Comparison of ENCODE assay signal across 24 cellular contexts in genomic region chr7:134694767-134695166, GRCh38. TPM values are rescaled to one million over a fixed set of nuclear protein-coding genes. Genes with fewer than 3 reads are reported as not detected.
DNase-seq lines count a peak whose midpoint lies in the region; ATAC-seq and TF ChIP-seq lines count a peak whose summit lies in the region.
"Had no signal": no experiment of that assay in that cellular context is flagged by ENCODE, and none has a peak within 500 bp of the region (broad histone marks: within the 10 kb centered on the region; RNA-seq: fewer than 3 reads in every experiment).

No MANE protein-coding gene starts in this region.

- peaks cover 20 to 49% of the 10 kb centered on the region in 2 experiments for H3K4me1 ChIP-seq in SK-N-SH (ENCODE audit: control insufficient read depth in 1 of 2, insufficient read depth in 2 of 2, low read depth in 1 of 2, low read length in 1 of 2)
- peaks cover 0 to 77% (median 53%) of the 10 kb centered on the region in 4 donors for H3K4me1 ChIP-seq in tibial artery
- H3K4me1 ChIP-seq in left lung, result no peaks in the 10 kb centered on the region

- H3K36me3 ChIP-seq in SK-N-SH (replicated peaks in 1 of 2; ENCODE audit: control insufficient read depth in 1 of 2, insufficient read depth in 2 of 2, low read length in 1 of 2) (no peaks in the 10 kb centered on the region), tibial artery (no peaks in the 10 kb centered on the region), left lung (no peaks in the 10 kb centered on the region)
- H3K36me3 ChIP-seq: thyroid gland had no signal

- POLR2A ChIA-PET in SK-N-SH (lab: Yijun Ruan, JAX), result no interaction called here

- H3K9me3 ChIP-seq in SK-N-SH (no peaks in the 10 kb centered on the region), tibial artery (no peaks in the 10 kb centered on the region), left lung (no peaks in the 10 kb centered on the region)
- H3K9me3 ChIP-seq: thyroid gland had no signal

- no peak overlapping the region for H3K9ac ChIP-seq in SK-N-SH

- no peaks in the 10 kb centered on the region for H3K79me2 ChIP-seq in SK-N-SH (ENCODE audit: insufficient read depth)

- TF ChIP-seq CTCF in SK-N-SH (IDR thresholded peaks at IDR 0.05) (no peak), chondrocyte (IDR thresholded peaks at IDR 0.05) (no peak), nephron (IDR thresholded peaks at IDR 0.05; ENCODE audit: unreplicated experiment in 3 of 3) (no peak), tibial artery (IDR thresholded peaks at IDR 0.05) (no peak), left lung (IDR thresholded peaks at IDR 0.05) (no peak)

- CTCF ChIA-PET in SK-N-SH (lab: Yijun Ruan, JAX), result interaction anchor here (1.2 to 10.7 kb wide), 7 partner anchors 8 to 260 kb away, joined by 3 to 114 read pairs (median 5); no protein-coding TSS in a partner anchor

- no peaks in the 10 kb centered on the region for H3K27me3 Mint-ChIP-seq in chondrocyte (ENCODE audit: low read depth)
- H3K27me3 Mint-ChIP-seq in nephron (ENCODE audit: low read depth), result no peaks in the 10 kb centered on the region
- H3K27me3 Mint-ChIP-seq: activated CD4-positive, alpha-beta T cell treated with anti-CD3 and anti-CD28 coated beads, Interleukin-2, amount 10 ng/mL, durations not matched to agents 24 days and 14 days had no signal

- H2AFZ ChIP-seq in SK-N-SH (ENCODE audit: low read depth), result peak overlapping the region; percentile 60

- no peak for TF ChIP-seq RAD21 in SK-N-SH (IDR thresholded peaks at IDR 0.05; ENCODE audit: low read length)

- H4K20me1 ChIP-seq in SK-N-SH (ENCODE audit: insufficient read depth), result no peaks in the 10 kb centered on the region

- no peak for TF ChIP-seq EP300 in SK-N-SH (IDR thresholded peaks at IDR 0.05; ENCODE audit: borderline replicate concordance in 1 of 2, low read depth in 1 of 2, low read length in 1 of 2)

- peaks cover 81% of the 10 kb centered on the region for H3K4me1 Mint-ChIP-seq in chondrocyte (ENCODE audit: low read depth)
- H3K4me1 Mint-ChIP-seq in nephron, result peaks cover 54% of the 10 kb centered on the region
- H3K4me1 Mint-ChIP-seq: CD4-positive, CD25-positive, alpha-beta regulatory T cell; central memory CD8-positive, alpha-beta T cell had no signal

- H3K9me2 ChIP-seq in SK-N-SH, result no peaks in the 10 kb centered on the region

- WGBS in SK-N-SH (ENCODE audit: low lambda C conversion rate), result 92% methylated on average over 2 of the region's 2 CpGs

- H3K27me3 ChIP-seq in SK-N-SH (ENCODE audit: insufficient read depth), result no peaks in the 10 kb centered on the region
- H3K27me3 ChIP-seq in tibial artery, result no peaks in the 10 kb centered on the region
- H3K27me3 ChIP-seq in left lung, result no peaks in the 10 kb centered on the region
- H3K27me3 ChIP-seq: thyroid gland had no signal

- peaks cover 24% of the 10 kb centered on the region for H3F3A ChIP-seq in SK-N-SH (replicated peaks; ENCODE audit: insufficient read depth)

- no peaks in the 10 kb centered on the region for H3K36me3 Mint-ChIP-seq in chondrocyte (ENCODE audit: low read depth)
- H3K36me3 Mint-ChIP-seq in nephron (ENCODE audit: low read depth), result no peaks in the 10 kb centered on the region
- H3K36me3 Mint-ChIP-seq: CD4-positive, CD25-positive, alpha-beta regulatory T cell had no signal

- H3K9me3 Mint-ChIP-seq in chondrocyte (ENCODE audit: low read depth) (no peaks in the 10 kb centered on the region), nephron (peaks cover 2% of the 10 kb centered on the region)
- H3K9me3 Mint-ChIP-seq: activated CD4-positive, alpha-beta T cell treated with anti-CD3 and anti-CD28 coated beads, Interleukin-2, amount 10 ng/mL, durations not matched to agents 24 days and 14 days; CD4-positive, CD25-positive, alpha-beta regulatory T cell; central memory CD8-positive, alpha-beta T cell; T-helper 2 cell treated with Interferon-gamma antibody and Interleukin-4, amounts not matched to agents 5 μg/mL and 100 μg/mL, for 36 hours had no signal

- H3K4me2 ChIP-seq in SK-N-SH, result no peak overlapping the region

- H3K4me3 Mint-ChIP-seq in chondrocyte (ENCODE audit: unreplicated experiment), result no peak overlapping the region
- no peak overlapping the region for H3K4me3 Mint-ChIP-seq in nephron
- H3K4me3 Mint-ChIP-seq: activated CD4-positive, alpha-beta T cell treated with anti-CD3 and anti-CD28 coated beads, Interleukin-2, amount 10 ng/mL, durations not matched to agents 24 days and 14 days; CD4-positive, CD25-positive, alpha-beta regulatory T cell; central memory CD8-positive, alpha-beta T cell; T-helper 2 cell treated with Interferon-gamma antibody and Interleukin-4, amounts not matched to agents 5 μg/mL and 100 μg/mL, for 36 hours had no signal

- DNase-seq in SK-N-SH (no peak), chondrocyte (ENCODE audit: low spot score) (no peak), tibial artery (no peak), NCI-H2081 (lab: John Stamatoyannopoulos, UW) (no peak), hippocampal formation (lab: John Stamatoyannopoulos, UW) (no peak), left lung (no peak)
- DNase-seq: activated CD4-positive, alpha-beta T cell treated with anti-CD3 and anti-CD28 coated beads, Interleukin-2, amount 10 ng/mL, durations not matched to agents 24 days and 14 days; activated naive CD4-positive, alpha-beta T cell treated with Interleukin-2 at 50 U/mL for 16 hours; activated T-cell treated with anti-CD3 and anti-CD28 coated beads, Interleukin-2, amount 50 U/mL, for 48 hours; CD4-positive, CD25-positive, alpha-beta regulatory T cell; hypothalamus; NCI-H1105; NCI-H2029; NCI-H2227 treated with DMSO at 0.1 percent for 48 hours; NCI-H774; posterior cingulate gyrus; stimulated activated naive CD4-positive, alpha-beta T cell treated with Interleukin-2 at 50 U/mL for 16 hours; thyroid gland had no signal

- no peak overlapping the region for H3K4me3 ChIP-seq in SK-N-SH (ENCODE audit: low read depth in 2 of 2, low read length in 1 of 2)
- H3K4me3 ChIP-seq in tibial artery, result no peak overlapping the region
- H3K4me3 ChIP-seq in left lung, result no peak overlapping the region
- H3K4me3 ChIP-seq: thyroid gland had no signal

- intact Hi-C loops in tibial artery (cut with DNase I; ENCODE audit: low total_unique reads) (loop anchor here (5.0 to 10.0 kb wide), 3 partner anchors 63 to 248 kb away; no protein-coding TSS in a partner anchor), left lung (cut with DNase I) (loop anchor here in 1 of 2 donors (5.0 kb wide), 1 partner anchor 63 kb away; no protein-coding TSS in a partner anchor)

- peak overlapping the region; percentile 95 for H3K27ac Mint-ChIP-seq in chondrocyte (ENCODE audit: unreplicated experiment)
- peak overlapping the region; percentile 52 to 79 (median 68) for H3K27ac Mint-ChIP-seq in nephron
- H3K27ac Mint-ChIP-seq: activated CD4-positive, alpha-beta T cell treated with anti-CD3 and anti-CD28 coated beads, Interleukin-2, amount 10 ng/mL, durations not matched to agents 24 days and 14 days; CD4-positive, CD25-positive, alpha-beta regulatory T cell; T-helper 2 cell treated with Interferon-gamma antibody and Interleukin-4, amounts not matched to agents 5 μg/mL and 100 μg/mL, for 36 hours had no signal

- H3K27ac ChIP-seq in SK-N-SH (ENCODE audit: low read depth in 2 of 2, low read length in 1 of 2) (peak overlapping the region; percentile 88 to 90; a peak in 3 of 4 replicates), tibial artery (peak overlapping the region; percentile 87 to 90), left lung (no peak overlapping the region)
- H3K27ac ChIP-seq: 22Rv1, VCaP had no signal

- ATAC-seq in SK-N-SH treated with all-trans-retinoic acid at 6 μM for 48 hours, result no peak
- no peak for ATAC-seq in left lung

TF ChIP-seq in SK-N-SH, 30 proteins besides CTCF, POLR2A, EP300 and RAD21 (continues in another document):
- no peak for TF ChIP-seq SIN3A (IDR thresholded peaks at IDR 0.05; ENCODE audit: borderline replicate concordance, low read depth, low read length)
- no peak for TF ChIP-seq FOSL2 (IDR thresholded peaks at IDR 0.05; ENCODE audit: borderline replicate concordance, low read depth)
- TF ChIP-seq SMC3 (IDR thresholded peaks at IDR 0.05; ENCODE audit: low read depth, low read length), result no peak
- no peak for TF ChIP-seq MEF2A (IDR thresholded peaks at IDR 0.05; ENCODE audit: borderline replicate concordance, low read depth)

TF ChIP-seq in SK-N-SH treated with all-trans-retinoic acid at 6 μM for 48 hours, 23 proteins besides CTCF, POLR2A, EP300 and RAD21:
- TF ChIP-seq ARNTL (CRISPR knock-in tag; IDR thresholded peaks at IDR 0.05; ENCODE audit: borderline replicate concordance, low read depth), result no peak
- no peak for TF ChIP-seq ZNF70 (CRISPR knock-in tag; IDR thresholded peaks at IDR 0.05)
- TF ChIP-seq SNAI2 (CRISPR knock-in tag; IDR thresholded peaks at IDR 0.05), result no peak

RNA-seq across cellular contexts. Expression of gene BPGM, which starts 48.1 kb away (rescaled TPM):
- 12.4 and 17.4 TPM in 2 replicates for polyA plus RNA-seq in SK-N-SH (2012; rRNA removed)
- polyA plus RNA-seq in SK-N-SH (2012; cell fraction: cytosol; rRNA removed), result 20.2 and 28.4 TPM in 2 replicates
- 4.7 and 7.0 TPM in 2 replicates for polyA plus RNA-seq in SK-N-SH (2012; cell fraction: nucleus; rRNA removed)
- total RNA-seq in chondrocyte (26.1 to 29.6 TPM (median 29.5 TPM) in 3 replicates), left lung (10 to 100 TPM; 16.0 to 18.6 TPM)

Comparison
In these comparisons a context has a peak if more than half of its experiments do, and no peak if none do; other contexts are left out.
1. H3K27ac ChIP-seq: peak in SK-N-SH (2 of 2) and tibial artery (2 of 2); none in left lung (0 of 2).